In genomic region chr5:133386662-133387061, GRCh38 we compare ENCODE assay signal across 19 cellular contexts.
A peak's percentile ranks its signal among the peaks of the same experiment; 100 is the strongest.
DNase-seq lines count a peak whose midpoint lies in the region; ATAC-seq lines count a peak whose summit lies in the region.
"Had no signal": no experiment of that assay in that cellular context is flagged by ENCODE, and none has a peak within 500 bp of the region (broad histone marks: within the 10 kb centered on the region; RNA-seq: fewer than 3 reads in every experiment).

No MANE protein-coding gene starts in this region.

- H3K4me3 Mint-ChIP-seq in activated naive CD4-positive, alpha-beta T cell treated with anti-CD3 and anti-CD28 coated beads, Interleukin-2, amount 10 ng/mL, durations not matched to agents 7 days and 5 days = no peak overlapping the region
- H3K4me3 Mint-ChIP-seq in central memory CD8-positive, alpha-beta T cell = no peak overlapping the region
- H3K4me3 Mint-ChIP-seq: CD14-positive monocyte, HFFc6 had no signal

- no peaks in the 10 kb centered on the region for H3K4me1 Mint-ChIP-seq in activated naive CD4-positive, alpha-beta T cell treated with anti-CD3 and anti-CD28 coated beads, Interleukin-2, amount 10 ng/mL, durations not matched to agents 7 days and 5 days
- peaks cover 6% of the 10 kb centered on the region for H3K4me1 Mint-ChIP-seq in central memory CD8-positive, alpha-beta T cell
- H3K4me1 Mint-ChIP-seq: CD14-positive monocyte had no signal

- no peak overlapping the region for H3K27ac Mint-ChIP-seq in activated naive CD4-positive, alpha-beta T cell treated with anti-CD3 and anti-CD28 coated beads, Interleukin-2, amount 10 ng/mL, durations not matched to agents 7 days and 5 days
- H3K27ac Mint-ChIP-seq in central memory CD8-positive, alpha-beta T cell (ENCODE audit: low read depth) = no peak overlapping the region
- H3K27ac Mint-ChIP-seq: CD14-positive monocyte, HFFc6 had no signal

- peak; percentile 43 for ATAC-seq in central memory CD8-positive, alpha-beta T cell (replicated peaks; ENCODE audit: extremely low read depth, poor library complexity, severe bottlenecking)
- ATAC-seq in HG03135 (IDR thresholded peaks at IDR 0.05; ENCODE audit: unreplicated experiment) = no peak

- H3K27me3 Mint-ChIP-seq in activated naive CD4-positive, alpha-beta T cell treated with anti-CD3 and anti-CD28 coated beads, Interleukin-2, amount 10 ng/mL, durations not matched to agents 7 days and 5 days = peaks cover 43% of the 10 kb centered on the region
- H3K27me3 Mint-ChIP-seq in central memory CD8-positive, alpha-beta T cell = peaks cover 67% of the 10 kb centered on the region

- H3K9me3 Mint-ChIP-seq in activated naive CD4-positive, alpha-beta T cell treated with anti-CD3 and anti-CD28 coated beads, Interleukin-2, amount 10 ng/mL, durations not matched to agents 7 days and 5 days = no peaks in the 10 kb centered on the region
- no peaks in the 10 kb centered on the region for H3K9me3 Mint-ChIP-seq in central memory CD8-positive, alpha-beta T cell
- H3K9me3 Mint-ChIP-seq: CD14-positive monocyte, HFFc6 had no signal

- no peaks in the 10 kb centered on the region for H3K36me3 Mint-ChIP-seq in activated naive CD4-positive, alpha-beta T cell treated with anti-CD3 and anti-CD28 coated beads, Interleukin-2, amount 10 ng/mL, durations not matched to agents 7 days and 5 days
- H3K36me3 Mint-ChIP-seq in central memory CD8-positive, alpha-beta T cell (ENCODE audit: insufficient read depth) = no peaks in the 10 kb centered on the region
- H3K36me3 Mint-ChIP-seq: CD14-positive monocyte had no signal

- CTCF ChIA-PET in activated naive CD4-positive, alpha-beta T cell treated with anti-CD3 and anti-CD28 coated beads, Interleukin-2, amount 10 ng/mL, durations not matched to agents 7 days and 5 days (lab: Charles Lee) = no interaction called here

- DNase-seq in activated CD4-positive, alpha-beta T cell treated with anti-CD3 and anti-CD28 coated beads for 48 hours = peak; percentile 19
- no peak for DNase-seq in activated CD4-positive, alpha-beta T cell treated with anti-CD3 and anti-CD28 coated beads, Interleukin-2, amount 50 U/mL, for 48 hours
- DNase-seq in activated naive CD4-positive, alpha-beta T cell treated with anti-CD3 and anti-CD28 coated beads, Interleukin-2, amount 10 ng/mL, durations not matched to agents 7 days and 5 days = peak; percentile 4
- DNase-seq in activated naive CD4-positive, alpha-beta T cell treated with anti-CD3 and anti-CD28 coated beads, Interleukin-2, amount 50 U/mL, for 16 hours = no peak
- no peak for DNase-seq in central memory CD8-positive, alpha-beta T cell (ENCODE audit: low spot score in 2 of 2)
- peak; percentile 18 for DNase-seq in stimulated activated CD8-positive, alpha-beta memory T cell treated with anti-CD3 and anti-CD28 coated beads, Interleukin-4, amount 100 ng/mL, for 48 hours
- no peak for DNase-seq in GM19238 (ENCODE audit: insufficient read length, low spot score)
- DNase-seq: 8988T, DMS79 treated with DMSO at 0.1 percent for 48 hours, HFFc6, MV-4-11, NCI-H1417, NCI-H187, NCI-H2227 treated with DMSO at 0.1 percent for 48 hours, NCI-H510A treated with DMSO at 0.1 percent for 48 hours, NCI-H774, RPMI8226 had no signal

Comparison
In these comparisons a context has a peak if more than half of its experiments do, and no peak if none do; other contexts are left out.
1. DNase-seq: peak in activated CD4-positive, alpha-beta T cell treated with anti-CD3 and anti-CD28 coated beads for 48 hours (single experiment), activated naive CD4-positive, alpha-beta T cell treated with anti-CD3 and anti-CD28 coated beads, Interleukin-2, amount 10 ng/mL, durations not matched to agents 7 days and 5 days (single experiment) and stimulated activated CD8-positive, alpha-beta memory T cell treated with anti-CD3 and anti-CD28 coated beads, Interleukin-4, amount 100 ng/mL, for 48 hours (single experiment); none in activated CD4-positive, alpha-beta T cell treated with anti-CD3 and anti-CD28 coated beads, Interleukin-2, amount 50 U/mL, for 48 hours (0 of 2), activated naive CD4-positive, alpha-beta T cell treated with anti-CD3 and anti-CD28 coated beads, Interleukin-2, amount 50 U/mL, for 16 hours (single experiment), central memory CD8-positive, alpha-beta T cell (0 of 2) and GM19238 (single experiment).